In genomic region chrX:150569155-150569477, GRCh38 we compare ENCODE assay signal across 8 cellular contexts. TPM values are rescaled to one million over a fixed set of nuclear protein-coding genes. Genes with fewer than 3 reads are reported as not detected.
DNase-seq lines count a peak whose midpoint lies in the region; ATAC-seq and TF ChIP-seq lines count a peak whose summit lies in the region.

No MANE protein-coding gene starts in this region.

- no peak overlapping the region for H3K4ac ChIP-seq in mesendoderm (ENCODE audit: low read depth, low read length)

- H3K4me3 ChIP-seq in BE2C (ENCODE audit: low read depth, low read length) (peak overlapping the region; percentile 58), duodenal mucosa (ENCODE audit: low read depth in 1 of 2, low read length in 2 of 2) (peak overlapping the region; percentile 59 to 73), mesendoderm (ENCODE audit: low read length) (peak overlapping the region; percentile 54), upper lobe of right lung (peak overlapping the region; percentile 62)

- peak overlapping the region; percentile 64 for H3K18ac ChIP-seq in mesendoderm (ENCODE audit: low read length)

- H3K36me3 ChIP-seq in BE2C (no peaks in the 10 kb centered on the region), duodenal mucosa (ENCODE audit: control insufficient read depth in 1 of 2, insufficient read depth in 2 of 2, low read length in 2 of 2) (no peaks in the 10 kb centered on the region), mesendoderm (ENCODE audit: control insufficient read depth, insufficient read depth, low read length) (no peaks in the 10 kb centered on the region), upper lobe of right lung (no peaks in the 10 kb centered on the region)

- no peaks in the 10 kb centered on the region for H3K79me1 ChIP-seq in mesendoderm (ENCODE audit: low read length)

- peak overlapping the region; percentile 36 for H3K4me2 ChIP-seq in mesendoderm (ENCODE audit: low read length)

- TF ChIP-seq CTCF in BE2C (IDR thresholded peaks at IDR 0.05; ENCODE audit: low read depth, low read length) (no peak), upper lobe of right lung (IDR thresholded peaks at IDR 0.05) (no peak)

- peak overlapping the region; percentile 60 for H3K9ac ChIP-seq in duodenal mucosa (ENCODE audit: low read depth in 1 of 2, low read length in 2 of 2)
- peak overlapping the region; percentile 73 for H3K9ac ChIP-seq in mesendoderm (ENCODE audit: low read length)

- DNase-seq in BE2C: no peak
- no peak for DNase-seq in mesendoderm
- DNase-seq in upper lobe of right lung: peak; percentile 71
- no peak for DNase-seq in NCI-H2196 (lab: John Stamatoyannopoulos, UW; ENCODE audit: unreplicated experiment)

- H3K4me1 ChIP-seq in BE2C (no peaks in the 10 kb centered on the region), duodenal mucosa (ENCODE audit: control insufficient read depth in 1 of 2, insufficient read depth in 2 of 2, low read length in 2 of 2) (peaks cover 24 to 36% of the 10 kb centered on the region in 2 donors), mesendoderm (ENCODE audit: control insufficient read depth, low read depth, low read length) (no peaks in the 10 kb centered on the region), upper lobe of right lung (peaks cover 17% of the 10 kb centered on the region)

- H3K23ac ChIP-seq in mesendoderm (ENCODE audit: low read length): no peak overlapping the region

- H3K27me3 Mint-ChIP-seq in T-helper 1 cell treated with Interleukin-12 subunit alpha and Interleukin-12 subunit beta and Interleukin-4 antibody, amounts not matched to agents 30 μg/mL and 1 μg/mL, for 36 hours (ENCODE audit: low read depth): no peaks in the 10 kb centered on the region

- 0 out of 2 replicates have a peak, but pooled peaks cover 3% of the 10 kb centered on the region for H3K27me3 ChIP-seq in BE2C
- H3K27me3 ChIP-seq in duodenal mucosa (ENCODE audit: control insufficient read depth in 1 of 2, insufficient read depth in 2 of 2, low read length in 2 of 2): no peaks in the 10 kb centered on the region
- H3K27me3 ChIP-seq in mesendoderm (ENCODE audit: insufficient read depth, low read length, poor library complexity): no peaks in the 10 kb centered on the region
- H3K27me3 ChIP-seq in upper lobe of right lung: no peaks in the 10 kb centered on the region

- H3K9me3 ChIP-seq in BE2C: no peaks in the 10 kb centered on the region
- no peaks in the 10 kb centered on the region for H3K9me3 ChIP-seq in duodenal mucosa (ENCODE audit: control insufficient read depth in 1 of 2, low read length in 2 of 2)
- H3K9me3 ChIP-seq in upper lobe of right lung: no peaks in the 10 kb centered on the region

- no peaks in the 10 kb centered on the region for H3K9me3 Mint-ChIP-seq in T-helper 1 cell treated with Interleukin-12 subunit alpha and Interleukin-12 subunit beta and Interleukin-4 antibody, amounts not matched to agents 30 μg/mL and 1 μg/mL, for 36 hours

- peak overlapping the region; percentile 78 for H3K4me3 Mint-ChIP-seq in T-helper 1 cell treated with Interleukin-12 subunit alpha and Interleukin-12 subunit beta and Interleukin-4 antibody, amounts not matched to agents 30 μg/mL and 1 μg/mL, for 36 hours

- peak overlapping the region; percentile 79 for H3K56ac ChIP-seq in mesendoderm (ENCODE audit: low read length)

- intact Hi-C loops in upper lobe of right lung (cut with DNase I): no loop called here

- ATAC-seq in GM19328 (IDR thresholded peaks at IDR 0.05; ENCODE audit: unreplicated experiment) (peak; percentile 18), HG03342 (IDR thresholded peaks at IDR 0.05; ENCODE audit: unreplicated experiment) (peak; percentile 17), upper lobe of right lung (peak; percentile 39)

- H2BK15ac ChIP-seq in mesendoderm (replicated peaks; ENCODE audit: low read depth): no peak overlapping the region

- H3K36me3 Mint-ChIP-seq in T-helper 1 cell treated with Interleukin-12 subunit alpha and Interleukin-12 subunit beta and Interleukin-4 antibody, amounts not matched to agents 30 μg/mL and 1 μg/mL, for 36 hours (ENCODE audit: low read depth): peaks cover 2% of the 10 kb centered on the region

- H2AK5ac ChIP-seq in mesendoderm (ENCODE audit: low read length): no peak overlapping the region

- H2BK5ac ChIP-seq in mesendoderm (ENCODE audit: low read length): no peak overlapping the region

- H4K5ac ChIP-seq in mesendoderm (ENCODE audit: low read length): no peak overlapping the region

- H3K27ac ChIP-seq in duodenal mucosa (ENCODE audit: low read depth, low read length) (peak overlapping the region; percentile 89), mesendoderm (ENCODE audit: low read depth, low read length) (no peak overlapping the region), upper lobe of right lung (peak overlapping the region; percentile 85)

- no peak overlapping the region for H4K8ac ChIP-seq in mesendoderm (ENCODE audit: low read depth, low read length)

- WGBS in mesendoderm (ENCODE audit: extremely low coverage, insufficient coverage, low lambda C conversion rate): no CpG with 5 or more reads among the region's 17 CpGs

- peak overlapping the region; percentile 84 for H3K27ac Mint-ChIP-seq in T-helper 1 cell treated with Interleukin-12 subunit alpha and Interleukin-12 subunit beta and Interleukin-4 antibody, amounts not matched to agents 30 μg/mL and 1 μg/mL, for 36 hours

- no peaks in the 10 kb centered on the region for H3K79me2 ChIP-seq in mesendoderm (ENCODE audit: control insufficient read depth, insufficient read depth, low read length)

- H3K4me1 Mint-ChIP-seq in T-helper 1 cell treated with Interleukin-12 subunit alpha and Interleukin-12 subunit beta and Interleukin-4 antibody, amounts not matched to agents 30 μg/mL and 1 μg/mL, for 36 hours (ENCODE audit: low read depth): peaks cover 37% of the 10 kb centered on the region

- no peak overlapping the region for H2BK120ac ChIP-seq in mesendoderm (ENCODE audit: low read depth, low read length)

RNA-seq across cellular contexts. Expression of gene MTM1, which starts 0.7 kb away (rescaled TPM):
- 0.62 TPM for polyA plus RNA-seq in BE2C (2012; ENCODE audit: insufficient read depth, insufficient read length, low read depth)
- polyA plus RNA-seq in mesendoderm (2013, experiment 1 of 2): 4.2 TPM
- polyA plus RNA-seq in mesendoderm (2013, experiment 2 of 2): 4.3 TPM
- 28.4 TPM for total RNA-seq in upper lobe of right lung
